Comparison of ENCODE assay signal across 1 cellular context in the genomic region with DNA sequence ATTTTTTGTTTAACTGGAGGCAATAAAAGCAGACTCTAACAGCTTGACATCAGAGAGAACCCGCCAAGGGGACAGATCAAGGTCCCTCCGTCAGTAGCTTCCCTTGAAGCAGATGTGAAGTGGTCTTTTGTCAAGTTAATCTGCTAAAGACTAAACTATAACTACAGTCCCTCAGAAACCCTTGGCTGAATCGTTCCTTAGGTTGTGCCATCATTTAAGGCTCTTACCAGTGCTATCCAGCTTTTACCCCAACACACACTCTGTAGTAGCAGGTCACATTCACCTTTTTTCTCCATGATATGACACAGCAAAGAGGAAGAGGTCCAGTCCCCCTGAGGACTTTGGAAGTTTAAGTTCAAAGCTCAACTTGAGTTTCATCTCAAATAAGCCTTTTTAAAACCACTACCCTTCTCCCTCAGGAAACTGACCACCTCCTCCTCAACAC.
TF ChIP-seq lines count a peak whose summit lies in the region.

No MANE protein-coding gene starts in this region.

TF ChIP-seq in HepG2, 621 proteins besides CTCF, POLR2A, EP300 and RAD21 (continued from another document and continues in another):
- TF ChIP-seq ZMYM4 (CRISPR knock-in tag; IDR thresholded peaks at IDR 0.05) (0 out of 2 replicates have a peak, but pooled peaks have one; percentile 28), ZFP82 (CRISPR knock-in tag; IDR thresholded peaks at IDR 0.05; ENCODE audit: borderline replicate concordance) (no peak), RCOR2 (CRISPR knock-in tag; IDR thresholded peaks at IDR 0.05) (no peak), HDAC2 (CRISPR knock-in tag; IDR thresholded peaks at IDR 0.05) (no peak), ZNF180 (CRISPR knock-in tag; IDR thresholded peaks at IDR 0.05; ENCODE audit: borderline replicate concordance, low read depth) (no peak), DR1 (CRISPR knock-in tag; IDR thresholded peaks at IDR 0.05) (no peak), TEAD2 (CRISPR knock-in tag; IDR thresholded peaks at IDR 0.05) (no peak), MIER3 (CRISPR knock-in tag; IDR thresholded peaks at IDR 0.05; ENCODE audit: borderline replicate concordance) (no peak), KDM3A (CRISPR knock-in tag; IDR thresholded peaks at IDR 0.05; ENCODE audit: low read depth) (no peak), ZNF30 (CRISPR knock-in tag; IDR thresholded peaks at IDR 0.05) (no peak), U2AF2 (IDR thresholded peaks at IDR 0.05; ENCODE audit: low read depth, low read length) (no peak), ZNF550 (CRISPR knock-in tag; IDR thresholded peaks at IDR 0.05; ENCODE audit: borderline replicate concordance) (no peak), ETV6 (CRISPR knock-in tag; conservative IDR thresholded peaks at IDR 0.05) (no peak), FLYWCH1 (CRISPR knock-in tag; IDR thresholded peaks at IDR 0.05) (no peak), JDP2 (CRISPR knock-in tag; IDR thresholded peaks at IDR 0.05; ENCODE audit: borderline replicate concordance) (no peak), TOPORS (CRISPR knock-in tag; IDR thresholded peaks at IDR 0.05) (no peak), SPEN (CRISPR knock-in tag; IDR thresholded peaks at IDR 0.05; ENCODE audit: low read depth) (peak; percentile 32; the same call in 1 of the 2 replicates), ZNF747 (CRISPR knock-in tag; IDR thresholded peaks at IDR 0.05; ENCODE audit: borderline replicate concordance) (no peak), KLF11 (CRISPR knock-in tag; IDR thresholded peaks at IDR 0.05) (no peak), ZNF101 (CRISPR knock-in tag; IDR thresholded peaks at IDR 0.05; ENCODE audit: borderline replicate concordance, low read depth) (no peak), ZBTB3 (CRISPR knock-in tag; IDR thresholded peaks at IDR 0.05; ENCODE audit: borderline replicate concordance, low read depth) (no peak), ZFX (CRISPR knock-in tag; IDR thresholded peaks at IDR 0.05; ENCODE audit: low read depth) (no peak), MED8 (CRISPR knock-in tag; IDR thresholded peaks at IDR 0.05; ENCODE audit: insufficient replicate concordance) (no peak), ZNF672 (CRISPR knock-in tag; IDR thresholded peaks at IDR 0.05) (no peak), NCOA1 (CRISPR knock-in tag; IDR thresholded peaks at IDR 0.05) (no peak), ZFP41 (CRISPR knock-in tag; IDR thresholded peaks at IDR 0.05; ENCODE audit: borderline replicate concordance) (no peak), RFX1 (IDR thresholded peaks at IDR 0.05) (no peak), MIXL1 (CRISPR knock-in tag; IDR thresholded peaks at IDR 0.05) (peak; percentile 49; the same call in 1 of the 2 replicates), ELF4 (CRISPR knock-in tag; IDR thresholded peaks at IDR 0.05; ENCODE audit: borderline replicate concordance) (no peak), ZNF850 (CRISPR knock-in tag; conservative IDR thresholded peaks at IDR 0.05) (no peak), TAF15 (IDR thresholded peaks at IDR 0.05; ENCODE audit: low read depth, low read length, poor library complexity, severe bottlenecking) (no peak), RBAK (CRISPR knock-in tag; IDR thresholded peaks at IDR 0.05) (no peak)
- TF ChIP-seq, protein P1, sequence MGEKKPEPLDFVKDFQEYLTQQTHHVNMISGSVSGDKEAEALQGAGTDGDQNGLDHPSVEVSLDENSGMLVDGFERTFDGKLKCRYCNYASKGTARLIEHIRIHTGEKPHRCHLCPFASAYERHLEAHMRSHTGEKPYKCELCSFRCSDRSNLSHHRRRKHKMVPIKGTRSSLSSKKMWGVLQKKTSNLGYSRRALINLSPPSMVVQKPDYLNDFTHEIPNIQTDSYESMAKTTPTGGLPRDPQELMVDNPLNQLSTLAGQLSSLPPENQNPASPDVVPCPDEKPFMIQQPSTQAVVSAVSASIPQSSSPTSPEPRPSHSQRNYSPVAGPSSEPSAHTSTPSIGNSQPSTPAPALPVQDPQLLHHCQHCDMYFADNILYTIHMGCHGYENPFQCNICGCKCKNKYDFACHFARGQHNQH (CRISPR knock-in tag; IDR thresholded peaks at IDR 0.05), result no peak
- TF ChIP-seq, protein P2, sequence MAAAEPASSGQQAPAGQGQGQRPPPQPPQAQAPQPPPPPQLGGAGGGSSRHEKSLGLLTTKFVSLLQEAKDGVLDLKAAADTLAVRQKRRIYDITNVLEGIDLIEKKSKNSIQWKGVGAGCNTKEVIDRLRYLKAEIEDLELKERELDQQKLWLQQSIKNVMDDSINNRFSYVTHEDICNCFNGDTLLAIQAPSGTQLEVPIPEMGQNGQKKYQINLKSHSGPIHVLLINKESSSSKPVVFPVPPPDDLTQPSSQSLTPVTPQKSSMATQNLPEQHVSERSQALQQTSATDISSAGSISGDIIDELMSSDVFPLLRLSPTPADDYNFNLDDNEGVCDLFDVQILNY (CRISPR knock-in tag; conservative IDR thresholded peaks at IDR 0.05), result no peak
- TF ChIP-seq, protein P3, sequence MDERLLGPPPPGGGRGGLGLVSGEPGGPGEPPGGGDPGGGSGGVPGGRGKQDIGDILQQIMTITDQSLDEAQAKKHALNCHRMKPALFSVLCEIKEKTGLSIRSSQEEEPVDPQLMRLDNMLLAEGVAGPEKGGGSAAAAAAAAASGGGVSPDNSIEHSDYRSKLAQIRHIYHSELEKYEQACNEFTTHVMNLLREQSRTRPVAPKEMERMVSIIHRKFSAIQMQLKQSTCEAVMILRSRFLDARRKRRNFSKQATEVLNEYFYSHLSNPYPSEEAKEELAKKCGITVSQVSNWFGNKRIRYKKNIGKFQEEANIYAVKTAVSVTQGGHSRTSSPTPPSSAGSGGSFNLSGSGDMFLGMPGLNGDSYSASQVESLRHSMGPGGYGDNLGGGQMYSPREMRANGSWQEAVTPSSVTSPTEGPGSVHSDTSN (CRISPR knock-in tag; IDR thresholded peaks at IDR 0.05), result no peak
- TF ChIP-seq, protein P4, sequence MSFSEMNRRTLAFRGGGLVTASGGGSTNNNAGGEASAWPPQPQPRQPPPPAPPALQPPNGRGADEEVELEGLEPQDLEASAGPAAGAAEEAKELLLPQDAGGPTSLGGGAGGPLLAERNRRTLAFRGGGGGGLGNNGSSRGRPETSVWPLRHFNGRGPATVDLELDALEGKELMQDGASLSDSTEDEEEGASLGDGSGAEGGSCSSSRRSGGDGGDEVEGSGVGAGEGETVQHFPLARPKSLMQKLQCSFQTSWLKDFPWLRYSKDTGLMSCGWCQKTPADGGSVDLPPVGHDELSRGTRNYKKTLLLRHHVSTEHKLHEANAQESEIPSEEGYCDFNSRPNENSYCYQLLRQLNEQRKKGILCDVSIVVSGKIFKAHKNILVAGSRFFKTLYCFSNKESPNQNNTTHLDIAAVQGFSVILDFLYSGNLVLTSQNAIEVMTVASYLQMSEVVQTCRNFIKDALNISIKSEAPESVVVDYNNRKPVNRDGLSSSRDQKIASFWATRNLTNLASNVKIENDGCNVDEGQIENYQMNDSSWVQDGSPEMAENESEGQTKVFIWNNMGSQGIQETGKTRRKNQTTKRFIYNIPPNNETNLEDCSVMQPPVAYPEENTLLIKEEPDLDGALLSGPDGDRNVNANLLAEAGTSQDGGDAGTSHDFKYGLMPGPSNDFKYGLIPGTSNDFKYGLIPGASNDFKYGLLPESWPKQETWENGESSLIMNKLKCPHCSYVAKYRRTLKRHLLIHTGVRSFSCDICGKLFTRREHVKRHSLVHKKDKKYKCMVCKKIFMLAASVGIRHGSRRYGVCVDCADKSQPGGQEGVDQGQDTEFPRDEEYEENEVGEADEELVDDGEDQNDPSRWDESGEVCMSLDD (CRISPR knock-in tag; IDR thresholded peaks at IDR 0.05; ENCODE audit: borderline replicate concordance), result no peak
- TF ChIP-seq, protein P5, sequence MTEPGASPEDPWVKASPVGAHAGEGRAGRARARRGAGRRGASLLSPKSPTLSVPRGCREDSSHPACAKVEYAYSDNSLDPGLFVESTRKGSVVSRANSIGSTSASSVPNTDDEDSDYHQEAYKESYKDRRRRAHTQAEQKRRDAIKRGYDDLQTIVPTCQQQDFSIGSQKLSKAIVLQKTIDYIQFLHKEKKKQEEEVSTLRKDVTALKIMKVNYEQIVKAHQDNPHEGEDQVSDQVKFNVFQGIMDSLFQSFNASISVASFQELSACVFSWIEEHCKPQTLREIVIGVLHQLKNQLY (CRISPR knock-in tag; IDR thresholded peaks at IDR 0.05), result no peak
- TF ChIP-seq, protein P6, sequence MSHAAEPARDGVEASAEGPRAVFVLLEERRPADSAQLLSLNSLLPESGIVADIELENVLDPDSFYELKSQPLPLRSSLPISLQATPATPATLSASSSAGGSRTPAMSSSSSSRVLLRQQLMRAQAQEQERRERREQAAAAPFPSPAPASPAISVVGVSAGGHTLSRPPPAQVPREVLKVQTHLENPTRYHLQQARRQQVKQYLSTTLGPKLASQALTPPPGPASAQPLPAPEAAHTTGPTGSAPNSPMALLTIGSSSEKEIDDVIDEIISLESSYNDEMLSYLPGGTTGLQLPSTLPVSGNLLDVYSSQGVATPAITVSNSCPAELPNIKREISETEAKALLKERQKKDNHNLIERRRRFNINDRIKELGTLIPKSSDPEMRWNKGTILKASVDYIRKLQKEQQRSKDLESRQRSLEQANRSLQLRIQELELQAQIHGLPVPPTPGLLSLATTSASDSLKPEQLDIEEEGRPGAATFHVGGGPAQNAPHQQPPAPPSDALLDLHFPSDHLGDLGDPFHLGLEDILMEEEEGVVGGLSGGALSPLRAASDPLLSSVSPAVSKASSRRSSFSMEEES (CRISPR knock-in tag; IDR thresholded peaks at IDR 0.05), result no peak
- TF ChIP-seq, protein P7, sequence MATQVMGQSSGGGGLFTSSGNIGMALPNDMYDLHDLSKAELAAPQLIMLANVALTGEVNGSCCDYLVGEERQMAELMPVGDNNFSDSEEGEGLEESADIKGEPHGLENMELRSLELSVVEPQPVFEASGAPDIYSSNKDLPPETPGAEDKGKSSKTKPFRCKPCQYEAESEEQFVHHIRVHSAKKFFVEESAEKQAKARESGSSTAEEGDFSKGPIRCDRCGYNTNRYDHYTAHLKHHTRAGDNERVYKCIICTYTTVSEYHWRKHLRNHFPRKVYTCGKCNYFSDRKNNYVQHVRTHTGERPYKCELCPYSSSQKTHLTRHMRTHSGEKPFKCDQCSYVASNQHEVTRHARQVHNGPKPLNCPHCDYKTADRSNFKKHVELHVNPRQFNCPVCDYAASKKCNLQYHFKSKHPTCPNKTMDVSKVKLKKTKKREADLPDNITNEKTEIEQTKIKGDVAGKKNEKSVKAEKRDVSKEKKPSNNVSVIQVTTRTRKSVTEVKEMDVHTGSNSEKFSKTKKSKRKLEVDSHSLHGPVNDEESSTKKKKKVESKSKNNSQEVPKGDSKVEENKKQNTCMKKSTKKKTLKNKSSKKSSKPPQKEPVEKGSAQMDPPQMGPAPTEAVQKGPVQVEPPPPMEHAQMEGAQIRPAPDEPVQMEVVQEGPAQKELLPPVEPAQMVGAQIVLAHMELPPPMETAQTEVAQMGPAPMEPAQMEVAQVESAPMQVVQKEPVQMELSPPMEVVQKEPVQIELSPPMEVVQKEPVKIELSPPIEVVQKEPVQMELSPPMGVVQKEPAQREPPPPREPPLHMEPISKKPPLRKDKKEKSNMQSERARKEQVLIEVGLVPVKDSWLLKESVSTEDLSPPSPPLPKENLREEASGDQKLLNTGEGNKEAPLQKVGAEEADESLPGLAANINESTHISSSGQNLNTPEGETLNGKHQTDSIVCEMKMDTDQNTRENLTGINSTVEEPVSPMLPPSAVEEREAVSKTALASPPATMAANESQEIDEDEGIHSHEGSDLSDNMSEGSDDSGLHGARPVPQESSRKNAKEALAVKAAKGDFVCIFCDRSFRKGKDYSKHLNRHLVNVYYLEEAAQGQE (IDR thresholded peaks at IDR 0.05; ENCODE audit: borderline replicate concordance in 1 of 2, low read depth in 1 of 2, low read length in 2 of 2), result peak in 1 of 2 experiments; percentile 26; a peak in 1 of 4 replicates
- TF ChIP-seq, protein P8, sequence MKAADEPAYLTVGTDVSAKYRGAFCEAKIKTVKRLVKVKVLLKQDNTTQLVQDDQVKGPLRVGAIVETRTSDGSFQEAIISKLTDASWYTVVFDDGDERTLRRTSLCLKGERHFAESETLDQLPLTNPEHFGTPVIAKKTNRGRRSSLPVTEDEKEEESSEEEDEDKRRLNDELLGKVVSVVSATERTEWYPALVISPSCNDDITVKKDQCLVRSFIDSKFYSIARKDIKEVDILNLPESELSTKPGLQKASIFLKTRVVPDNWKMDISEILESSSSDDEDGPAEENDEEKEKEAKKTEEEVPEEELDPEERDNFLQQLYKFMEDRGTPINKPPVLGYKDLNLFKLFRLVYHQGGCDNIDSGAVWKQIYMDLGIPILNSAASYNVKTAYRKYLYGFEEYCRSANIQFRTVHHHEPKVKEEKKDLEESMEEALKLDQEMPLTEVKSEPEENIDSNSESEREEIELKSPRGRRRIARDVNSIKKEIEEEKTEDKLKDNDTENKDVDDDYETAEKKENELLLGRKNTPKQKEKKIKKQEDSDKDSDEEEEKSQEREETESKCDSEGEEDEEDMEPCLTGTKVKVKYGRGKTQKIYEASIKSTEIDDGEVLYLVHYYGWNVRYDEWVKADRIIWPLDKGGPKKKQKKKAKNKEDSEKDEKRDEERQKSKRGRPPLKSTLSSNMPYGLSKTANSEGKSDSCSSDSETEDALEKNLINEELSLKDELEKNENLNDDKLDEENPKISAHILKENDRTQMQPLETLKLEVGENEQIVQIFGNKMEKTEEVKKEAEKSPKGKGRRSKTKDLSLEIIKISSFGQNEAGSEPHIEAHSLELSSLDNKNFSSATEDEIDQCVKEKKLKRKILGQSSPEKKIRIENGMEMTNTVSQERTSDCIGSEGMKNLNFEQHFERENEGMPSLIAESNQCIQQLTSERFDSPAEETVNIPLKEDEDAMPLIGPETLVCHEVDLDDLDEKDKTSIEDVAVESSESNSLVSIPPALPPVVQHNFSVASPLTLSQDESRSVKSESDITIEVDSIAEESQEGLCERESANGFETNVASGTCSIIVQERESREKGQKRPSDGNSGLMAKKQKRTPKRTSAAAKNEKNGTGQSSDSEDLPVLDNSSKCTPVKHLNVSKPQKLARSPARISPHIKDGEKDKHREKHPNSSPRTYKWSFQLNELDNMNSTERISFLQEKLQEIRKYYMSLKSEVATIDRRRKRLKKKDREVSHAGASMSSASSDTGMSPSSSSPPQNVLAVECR (CRISPR knock-in tag; IDR thresholded peaks at IDR 0.05; ENCODE audit: borderline replicate concordance), result peak; percentile 29; the same call in 1 of the 2 replicates
- TF ChIP-seq, protein P9, sequence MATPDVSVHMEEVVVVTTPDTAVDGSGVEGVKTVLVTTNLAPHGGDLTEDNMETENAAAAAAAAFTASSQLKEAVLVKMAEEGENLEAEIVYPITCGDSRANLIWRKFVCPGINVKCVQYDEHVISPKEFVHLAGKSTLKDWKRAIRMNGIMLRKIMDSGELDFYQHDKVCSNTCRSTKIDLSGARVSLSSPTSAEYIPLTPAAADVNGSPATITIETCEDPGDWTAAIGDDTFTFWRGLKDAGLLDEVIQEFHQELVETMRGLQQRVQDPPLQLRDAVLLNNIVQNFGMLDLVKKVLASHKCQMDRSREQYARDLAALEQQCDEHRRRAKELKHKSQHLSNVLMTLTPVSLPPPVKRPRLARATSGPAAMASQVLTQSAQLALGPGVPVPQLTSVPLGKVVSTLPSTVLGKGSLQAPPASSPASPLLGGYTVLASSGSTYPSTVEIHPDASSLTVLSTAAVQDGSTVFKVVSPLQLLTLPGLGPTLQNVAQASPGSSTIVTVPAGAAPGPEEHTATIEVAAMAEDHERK (CRISPR knock-in tag; IDR thresholded peaks at IDR 0.05; ENCODE audit: low read depth), result no peak
